In the genomic region with DNA sequence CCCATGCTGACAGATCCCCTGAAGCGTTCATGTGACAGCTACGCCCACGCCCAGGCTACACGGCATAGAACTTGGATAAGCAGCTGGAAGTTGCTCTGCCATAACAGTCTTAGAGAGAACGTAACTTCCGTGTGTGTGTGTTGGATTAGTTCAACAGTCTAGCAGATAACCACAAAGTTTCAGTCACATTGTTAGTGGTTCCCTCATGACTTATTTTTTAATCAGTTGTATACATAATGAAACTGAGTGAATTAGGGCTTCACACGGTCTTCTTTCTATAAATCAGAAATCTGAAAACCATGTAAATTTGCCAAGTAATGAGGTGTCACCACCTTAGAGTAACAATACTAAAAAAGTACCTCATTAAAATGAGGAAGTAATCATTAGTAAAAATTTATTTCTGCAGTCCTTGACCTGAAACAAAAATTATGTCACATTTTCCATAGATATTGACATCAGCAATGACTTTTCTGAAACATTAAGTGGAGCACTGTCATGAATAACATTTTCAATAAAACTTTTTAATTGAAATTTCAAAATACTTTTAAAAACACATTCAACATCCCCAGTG, we compare ENCODE assay signal across 1 cellular context.
TF ChIP-seq lines count a peak whose summit lies in the region.

No MANE protein-coding gene starts in this region.

TF ChIP-seq in K562, 482 proteins besides CTCF, POLR2A, EP300 and RAD21 (continued from another document):
- TF ChIP-seq, protein P1, sequence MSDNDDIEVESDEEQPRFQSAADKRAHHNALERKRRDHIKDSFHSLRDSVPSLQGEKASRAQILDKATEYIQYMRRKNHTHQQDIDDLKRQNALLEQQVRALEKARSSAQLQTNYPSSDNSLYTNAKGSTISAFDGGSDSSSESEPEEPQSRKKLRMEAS (CRISPR knock-in tag; IDR thresholded peaks at IDR 0.05), result peak; percentile 30; the same call in 1 of the 2 replicates
- TF ChIP-seq, protein P2, sequence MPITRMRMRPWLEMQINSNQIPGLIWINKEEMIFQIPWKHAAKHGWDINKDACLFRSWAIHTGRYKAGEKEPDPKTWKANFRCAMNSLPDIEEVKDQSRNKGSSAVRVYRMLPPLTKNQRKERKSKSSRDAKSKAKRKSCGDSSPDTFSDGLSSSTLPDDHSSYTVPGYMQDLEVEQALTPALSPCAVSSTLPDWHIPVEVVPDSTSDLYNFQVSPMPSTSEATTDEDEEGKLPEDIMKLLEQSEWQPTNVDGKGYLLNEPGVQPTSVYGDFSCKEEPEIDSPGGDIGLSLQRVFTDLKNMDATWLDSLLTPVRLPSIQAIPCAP (CRISPR knock-in tag; IDR thresholded peaks at IDR 0.05; ENCODE audit: borderline replicate concordance), result no peak
- TF ChIP-seq KHSRP (IDR thresholded peaks at IDR 0.05) (no peak), FOXA3 (CRISPR knock-in tag; conservative IDR thresholded peaks at IDR 0.05 in 1 of 2, IDR thresholded peaks at IDR 0.05 in 1 of 2) (0 out of 4 replicates have a peak, but pooled peaks of 1 of the 2 experiments have one; percentile 39), EP400 (IDR thresholded peaks at IDR 0.05) (peak; percentile 52), TFAM (CRISPR knock-in tag; conservative IDR thresholded peaks at IDR 0.05) (no peak), FOXK2 (conservative IDR thresholded peaks at IDR 0.05 in 1 of 2, IDR thresholded peaks at IDR 0.05 in 1 of 2; ENCODE audit: low read depth in 2 of 2) (peak; percentile 39 to 44; a peak in 2 of 4 replicates), ZNF143 (CRISPR knock-in tag; IDR thresholded peaks at IDR 0.05) (no peak), GABPA (tag; conservative IDR thresholded peaks at IDR 0.05; ENCODE audit: low read depth) (peak; percentile 83)
- TF ChIP-seq, protein P3, sequence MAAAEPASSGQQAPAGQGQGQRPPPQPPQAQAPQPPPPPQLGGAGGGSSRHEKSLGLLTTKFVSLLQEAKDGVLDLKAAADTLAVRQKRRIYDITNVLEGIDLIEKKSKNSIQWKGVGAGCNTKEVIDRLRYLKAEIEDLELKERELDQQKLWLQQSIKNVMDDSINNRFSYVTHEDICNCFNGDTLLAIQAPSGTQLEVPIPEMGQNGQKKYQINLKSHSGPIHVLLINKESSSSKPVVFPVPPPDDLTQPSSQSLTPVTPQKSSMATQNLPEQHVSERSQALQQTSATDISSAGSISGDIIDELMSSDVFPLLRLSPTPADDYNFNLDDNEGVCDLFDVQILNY (CRISPR knock-in tag; IDR thresholded peaks at IDR 0.05), result no peak
- TF ChIP-seq, protein P4, sequence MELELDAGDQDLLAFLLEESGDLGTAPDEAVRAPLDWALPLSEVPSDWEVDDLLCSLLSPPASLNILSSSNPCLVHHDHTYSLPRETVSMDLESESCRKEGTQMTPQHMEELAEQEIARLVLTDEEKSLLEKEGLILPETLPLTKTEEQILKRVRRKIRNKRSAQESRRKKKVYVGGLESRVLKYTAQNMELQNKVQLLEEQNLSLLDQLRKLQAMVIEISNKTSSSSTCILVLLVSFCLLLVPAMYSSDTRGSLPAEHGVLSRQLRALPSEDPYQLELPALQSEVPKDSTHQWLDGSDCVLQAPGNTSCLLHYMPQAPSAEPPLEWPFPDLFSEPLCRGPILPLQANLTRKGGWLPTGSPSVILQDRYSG (tag; conservative IDR thresholded peaks at IDR 0.05; ENCODE audit: low read depth), result peak; percentile 67; the same call in 1 of the 2 replicates
- TF ChIP-seq, protein P5, sequence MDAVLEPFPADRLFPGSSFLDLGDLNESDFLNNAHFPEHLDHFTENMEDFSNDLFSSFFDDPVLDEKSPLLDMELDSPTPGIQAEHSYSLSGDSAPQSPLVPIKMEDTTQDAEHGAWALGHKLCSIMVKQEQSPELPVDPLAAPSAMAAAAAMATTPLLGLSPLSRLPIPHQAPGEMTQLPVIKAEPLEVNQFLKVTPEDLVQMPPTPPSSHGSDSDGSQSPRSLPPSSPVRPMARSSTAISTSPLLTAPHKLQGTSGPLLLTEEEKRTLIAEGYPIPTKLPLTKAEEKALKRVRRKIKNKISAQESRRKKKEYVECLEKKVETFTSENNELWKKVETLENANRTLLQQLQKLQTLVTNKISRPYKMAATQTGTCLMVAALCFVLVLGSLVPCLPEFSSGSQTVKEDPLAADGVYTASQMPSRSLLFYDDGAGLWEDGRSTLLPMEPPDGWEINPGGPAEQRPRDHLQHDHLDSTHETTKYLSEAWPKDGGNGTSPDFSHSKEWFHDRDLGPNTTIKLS (IDR thresholded peaks at IDR 0.05; ENCODE audit: borderline replicate concordance, low read depth), result no peak
TF ChIP-seq in K562: peak in this region for 101.
